In the genomic region with DNA sequence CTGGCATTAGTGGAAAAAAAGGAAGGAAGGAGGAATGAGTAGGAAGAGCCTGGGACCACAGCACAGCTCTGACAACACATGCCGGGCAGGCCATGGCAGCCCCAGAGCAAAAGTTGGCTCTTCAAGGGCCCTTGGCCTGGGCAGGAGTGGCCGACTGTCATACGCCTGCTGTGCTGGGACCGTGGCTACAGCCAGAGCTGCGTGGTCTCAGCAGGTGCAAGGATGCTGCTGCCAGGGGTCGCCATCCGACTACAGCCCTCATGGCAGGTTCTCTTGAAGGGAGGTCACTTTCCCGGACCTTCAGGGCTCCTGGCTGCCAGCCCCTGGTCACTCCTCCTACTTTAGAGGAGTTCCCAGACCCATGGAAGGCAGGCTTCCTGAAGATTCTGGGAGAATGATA, we compare ENCODE assay signal across 20 cellular contexts.
"Had no signal": no experiment of that assay in that cellular context is flagged by ENCODE, and none has a peak within 500 bp of the region (broad histone marks: within the 10 kb centered on the region; RNA-seq: fewer than 3 reads in every experiment).

No MANE protein-coding gene starts in this region.

- H3K27ac ChIP-seq: heart right ventricle, ovary, right atrium auricular region, sigmoid colon, skin epidermis, suprapubic skin, thyroid gland, upper lobe of left lung, vagina had no signal

- H3K36me3 Mint-ChIP-seq: natural killer cell had no signal

- H3K4me3 Mint-ChIP-seq: natural killer cell, neural crest cell had no signal

- H3K9me3 Mint-ChIP-seq: natural killer cell, neural crest cell had no signal

- DNase-seq: cortex of kidney; effector memory CD4-positive, alpha-beta T cell; heart right ventricle; hypothalamus; kidney glomerular epithelial cell; mucosa of descending colon; natural killer cell; nucleus accumbens; ovary; sigmoid colon; stimulated activated CD4-positive, alpha-beta T cell treated with anti-CD3 and anti-CD28 coated beads, Interleukin-2, amount 100 ng/mL, for 48 hours; stimulated activated naive CD8-positive, alpha-beta T cell treated with anti-CD3 and anti-CD28 coated beads, Interleukin-15, Interleukin-2, amounts not matched to agents 100 U/mL and 50 U/mL, for 24 hours; thyroid gland had no signal

- ATAC-seq: esophagus mucosa; heart right ventricle; mucosa of descending colon; natural killer cell; stimulated activated naive CD8-positive, alpha-beta T cell treated with anti-CD3 and anti-CD28 coated beads, Interleukin-15, Interleukin-2, amounts not matched to agents 100 U/mL and 50 U/mL, for 24 hours had no signal

- H3K9me3 ChIP-seq: mucosa of descending colon, right atrium auricular region, sigmoid colon, suprapubic skin, thyroid gland, upper lobe of left lung, vagina had no signal

- H3K27me3 ChIP-seq: heart right ventricle, ovary, right atrium auricular region, sigmoid colon, suprapubic skin, thyroid gland, upper lobe of left lung, vagina had no signal

- H3K36me3 ChIP-seq: heart right ventricle, ovary, right atrium auricular region, sigmoid colon, suprapubic skin, thyroid gland, upper lobe of left lung, vagina had no signal

- H3K4me1 ChIP-seq: heart right ventricle, right atrium auricular region, sigmoid colon, thyroid gland, upper lobe of left lung, vagina had no signal

- H3K4me3 ChIP-seq: heart right ventricle, mucosa of descending colon, ovary, right atrium auricular region, sigmoid colon, skin epidermis, suprapubic skin, thyroid gland, upper lobe of left lung, vagina had no signal
